ENCODE assay signal across 8 cellular contexts in genomic region chr15:40471778-40472130, GRCh38. TPM values are rescaled to one million over a fixed set of nuclear protein-coding genes. Genes with fewer than 3 reads are reported as not detected.
DNase-seq lines count a peak whose midpoint lies in the region; ATAC-seq and TF ChIP-seq lines count a peak whose summit lies in the region.

No MANE protein-coding gene starts in this region.

- H3K9me3 ChIP-seq in adipocyte (ENCODE audit: control insufficient read depth, low read length) (no peaks in the 10 kb centered on the region), iPS DF 6.9 (ENCODE audit: control insufficient read depth, insufficient read depth, low read length) (no peaks in the 10 kb centered on the region), smooth muscle cell (replicated peaks; ENCODE audit: low read depth) (no peaks in the 10 kb centered on the region)

- H3K9ac ChIP-seq in KMS-11, result peak overlapping the region; percentile 66
- peak overlapping the region; percentile 92 for H3K9ac ChIP-seq in adipocyte (ENCODE audit: low read length)
- H3K9ac ChIP-seq in smooth muscle cell (ENCODE audit: low read depth), result peak overlapping the region; percentile 68

- H3F3A ChIP-seq in smooth muscle cell (ENCODE audit: low read depth), result peaks cover 16% of the 10 kb centered on the region

- DNase-seq in A172 (ENCODE audit: low spot score) (peak; percentile 23), adipocyte (ENCODE audit: low read depth) (peak; percentile 48), iPS DF 6.9 (ENCODE audit: low read depth, low spot score) (no peak), smooth muscle cell (lab: John Stamatoyannopoulos, UW; ENCODE audit: unreplicated experiment) (no peak), NCI-H774 (lab: John Stamatoyannopoulos, UW) (no peak)

- H3K36me3 ChIP-seq in KMS-11 (ENCODE audit: insufficient read depth), result no peaks in the 10 kb centered on the region
- H3K36me3 ChIP-seq in adipocyte (ENCODE audit: control insufficient read depth, insufficient read depth, low read length, severe bottlenecking), result peaks cover 8% of the 10 kb centered on the region
- no peaks in the 10 kb centered on the region for H3K36me3 ChIP-seq in iPS DF 6.9 (ENCODE audit: control insufficient read depth, insufficient read depth, low read length)
- H3K36me3 ChIP-seq in smooth muscle cell (ENCODE audit: low read depth), result no peaks in the 10 kb centered on the region

- H2AFZ ChIP-seq in KMS-11 (ENCODE audit: low read depth), result peak overlapping the region; percentile 98
- H2AFZ ChIP-seq in smooth muscle cell (ENCODE audit: low read depth), result no peak overlapping the region

- H3K4me2 ChIP-seq in KMS-11, result peak overlapping the region; percentile 97
- peak overlapping the region; percentile 100 for H3K4me2 ChIP-seq in smooth muscle cell

- WGBS in iPS DF 6.9 (ENCODE audit: insufficient coverage, insufficient read length), result no CpG with 5 or more reads among the region's 18 CpGs
- 5% methylated on average over 18 of the region's 18 CpGs for WGBS in smooth muscle cell (ENCODE audit: low lambda C conversion rate)

- H3K4me1 ChIP-seq in KMS-11 (ENCODE audit: low read depth, poor library complexity, severe bottlenecking), result peaks cover 17% of the 10 kb centered on the region
- H3K4me1 ChIP-seq in adipocyte (ENCODE audit: control insufficient read depth, insufficient read depth, low read length), result peaks cover 22% of the 10 kb centered on the region
- peaks cover 4% of the 10 kb centered on the region for H3K4me1 ChIP-seq in iPS DF 6.9 (ENCODE audit: control insufficient read depth, insufficient read depth, low read length)
- H3K4me1 ChIP-seq in smooth muscle cell (ENCODE audit: low read depth), result peaks cover 12% of the 10 kb centered on the region

- H3K79me2 ChIP-seq in KMS-11 (ENCODE audit: insufficient read depth, low read depth), result no peaks in the 10 kb centered on the region
- no peaks in the 10 kb centered on the region for H3K79me2 ChIP-seq in smooth muscle cell (ENCODE audit: low read depth)

- TF ChIP-seq CTCF in KMS-11 (conservative IDR thresholded peaks at IDR 0.05; ENCODE audit: low read depth, low read length) (no peak), smooth muscle cell (IDR thresholded peaks at IDR 0.05; ENCODE audit: borderline replicate concordance, insufficient read depth, poor library complexity, severe bottlenecking) (no peak)

- H4K20me1 ChIP-seq in KMS-11 (ENCODE audit: insufficient read depth) (no peaks in the 10 kb centered on the region), smooth muscle cell (ENCODE audit: low read depth) (no peaks in the 10 kb centered on the region)

- peak; percentile 14 for ATAC-seq in GM18867 (IDR thresholded peaks at IDR 0.05; ENCODE audit: unreplicated experiment)
- no peak for ATAC-seq in HG03039 (IDR thresholded peaks at IDR 0.05; ENCODE audit: unreplicated experiment)

- H3K4me3 ChIP-seq in KMS-11 (IDR thresholded peaks at IDR 0.05; ENCODE audit: insufficient read depth, low read depth, low read length) (no peak overlapping the region), adipocyte (ENCODE audit: low read length) (peak overlapping the region; percentile 85), iPS DF 6.9 (ENCODE audit: low read length) (peak overlapping the region; percentile 65; the same call in 1 of the 2 replicates), smooth muscle cell (peak overlapping the region; percentile 84)

- H3K27ac ChIP-seq in KMS-11 (no peak overlapping the region), iPS DF 6.9 (ENCODE audit: low read length) (no peak overlapping the region), smooth muscle cell (ENCODE audit: low read depth) (no peak overlapping the region)

- H3K27me3 ChIP-seq in KMS-11 (ENCODE audit: insufficient read depth, low read depth) (no peaks in the 10 kb centered on the region), adipocyte (replicated peaks; ENCODE audit: control insufficient read depth, insufficient read depth, low read length) (no peaks in the 10 kb centered on the region), iPS DF 6.9 (ENCODE audit: control insufficient read depth, insufficient read depth, low read length) (no peaks in the 10 kb centered on the region), smooth muscle cell (ENCODE audit: low read depth) (no peaks in the 10 kb centered on the region)

RNA-seq across cellular contexts. Expression of gene CHST14, which starts 1.0 kb away (rescaled TPM):
- 39.0 and 49.1 TPM in 2 replicates for total RNA-seq in A172 (2014; rRNA removed; shearing (Covaris generic))
- 19.1 and 20.5 TPM in 2 replicates for total RNA-seq in smooth muscle cell
- 23.7 and 24.6 TPM in 2 replicates for polyA plus RNA-seq in smooth muscle cell

RNA-seq across cellular contexts. Expression of gene BAHD1, which starts 31.0 kb away (rescaled TPM):
- 11.2 and 14.0 TPM in 2 replicates for total RNA-seq in A172 (2014; rRNA removed; shearing (Covaris generic))
- total RNA-seq in smooth muscle cell, result 7.9 and 8.4 TPM in 2 replicates
- 11.1 and 13.4 TPM in 2 replicates for polyA plus RNA-seq in smooth muscle cell

Comparison
In these comparisons a context has a peak if more than half of its experiments do, and no peak if none do; other contexts are left out.
1. DNase-seq: peak in A172 (single experiment) and adipocyte (single experiment); none in iPS DF 6.9 (single experiment), smooth muscle cell (single experiment) and NCI-H774 (single experiment).
2. Peak in every context shown above with its lines, with median percentiles within 50 percentile points of each other: H3K9ac ChIP-seq.